Comparison of ENCODE assay signal across 1 cellular context in the genomic region with DNA sequence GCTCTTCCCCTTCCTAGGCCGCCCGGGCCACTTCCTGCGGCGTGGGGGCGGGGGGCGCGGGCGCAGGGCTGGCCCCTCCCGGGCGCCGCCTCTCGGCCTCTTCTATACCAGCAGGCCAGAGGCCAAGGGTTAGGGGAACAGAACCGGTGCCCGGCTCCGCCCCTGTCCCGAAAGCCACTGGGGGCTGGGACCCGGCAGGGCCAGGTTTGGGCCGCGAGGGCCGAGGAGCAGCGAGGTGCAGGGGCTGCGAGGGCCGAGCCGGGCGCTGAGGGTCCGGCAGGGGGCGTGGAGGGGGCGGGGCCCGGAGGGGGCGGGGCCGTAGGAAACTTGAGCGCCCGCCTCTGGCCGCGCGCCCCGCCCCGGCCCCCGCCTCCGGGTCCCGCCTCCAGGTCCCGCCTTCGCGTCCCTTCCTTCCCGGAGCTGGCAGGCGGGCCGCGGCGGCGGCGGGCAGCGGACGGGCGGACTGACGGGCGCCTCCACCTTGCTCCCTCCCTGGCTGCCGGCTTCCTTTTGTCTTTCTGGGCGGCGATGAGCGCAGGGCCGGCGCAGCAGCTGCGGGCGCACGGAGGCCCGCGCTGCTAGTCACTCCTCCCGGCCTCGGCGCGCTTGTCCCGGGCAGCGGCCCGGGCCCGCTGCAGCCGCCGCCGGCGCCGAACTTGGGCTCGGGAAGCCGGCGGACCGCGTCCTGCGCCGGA.
TF ChIP-seq lines count a peak whose summit lies in the region.

A gene (plus strand): TSS at position 426 of the 695 bp plus-strand sequence. CDS start 116,854 bp downstream, outside the sequence.

TF ChIP-seq in HepG2, 621 proteins besides CTCF, POLR2A, EP300 and RAD21 (continued from another document and continues in another):
- TF ChIP-seq MIXL1 (CRISPR knock-in tag; IDR thresholded peaks at IDR 0.05) = no peak
- TF ChIP-seq, protein P1, sequence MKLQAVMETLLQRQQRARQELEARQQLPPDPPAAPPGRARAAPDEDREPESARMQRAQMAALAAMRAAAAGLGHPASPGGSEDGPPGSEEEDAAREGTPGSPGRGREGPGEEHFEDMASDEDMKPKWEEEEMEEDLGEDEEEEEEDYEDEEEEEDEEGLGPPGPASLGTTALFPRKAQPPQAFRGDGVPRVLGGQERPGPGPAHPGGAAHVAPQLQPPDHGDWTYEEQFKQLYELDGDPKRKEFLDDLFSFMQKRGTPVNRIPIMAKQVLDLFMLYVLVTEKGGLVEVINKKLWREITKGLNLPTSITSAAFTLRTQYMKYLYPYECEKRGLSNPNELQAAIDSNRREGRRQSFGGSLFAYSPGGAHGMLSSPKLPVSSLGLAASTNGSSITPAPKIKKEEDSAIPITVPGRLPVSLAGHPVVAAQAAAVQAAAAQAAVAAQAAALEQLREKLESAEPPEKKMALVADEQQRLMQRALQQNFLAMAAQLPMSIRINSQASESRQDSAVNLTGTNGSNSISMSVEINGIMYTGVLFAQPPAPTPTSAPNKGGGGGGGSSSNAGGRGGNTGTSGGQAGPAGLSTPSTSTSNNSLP (IDR thresholded peaks at IDR 0.05; ENCODE audit: low read depth, low read length) = no peak
- peak; percentile 15; the same call in 1 of the 2 replicates for TF ChIP-seq NCOR1 (IDR thresholded peaks at IDR 0.05; ENCODE audit: borderline replicate concordance, low read length)
- TF ChIP-seq, protein P2, sequence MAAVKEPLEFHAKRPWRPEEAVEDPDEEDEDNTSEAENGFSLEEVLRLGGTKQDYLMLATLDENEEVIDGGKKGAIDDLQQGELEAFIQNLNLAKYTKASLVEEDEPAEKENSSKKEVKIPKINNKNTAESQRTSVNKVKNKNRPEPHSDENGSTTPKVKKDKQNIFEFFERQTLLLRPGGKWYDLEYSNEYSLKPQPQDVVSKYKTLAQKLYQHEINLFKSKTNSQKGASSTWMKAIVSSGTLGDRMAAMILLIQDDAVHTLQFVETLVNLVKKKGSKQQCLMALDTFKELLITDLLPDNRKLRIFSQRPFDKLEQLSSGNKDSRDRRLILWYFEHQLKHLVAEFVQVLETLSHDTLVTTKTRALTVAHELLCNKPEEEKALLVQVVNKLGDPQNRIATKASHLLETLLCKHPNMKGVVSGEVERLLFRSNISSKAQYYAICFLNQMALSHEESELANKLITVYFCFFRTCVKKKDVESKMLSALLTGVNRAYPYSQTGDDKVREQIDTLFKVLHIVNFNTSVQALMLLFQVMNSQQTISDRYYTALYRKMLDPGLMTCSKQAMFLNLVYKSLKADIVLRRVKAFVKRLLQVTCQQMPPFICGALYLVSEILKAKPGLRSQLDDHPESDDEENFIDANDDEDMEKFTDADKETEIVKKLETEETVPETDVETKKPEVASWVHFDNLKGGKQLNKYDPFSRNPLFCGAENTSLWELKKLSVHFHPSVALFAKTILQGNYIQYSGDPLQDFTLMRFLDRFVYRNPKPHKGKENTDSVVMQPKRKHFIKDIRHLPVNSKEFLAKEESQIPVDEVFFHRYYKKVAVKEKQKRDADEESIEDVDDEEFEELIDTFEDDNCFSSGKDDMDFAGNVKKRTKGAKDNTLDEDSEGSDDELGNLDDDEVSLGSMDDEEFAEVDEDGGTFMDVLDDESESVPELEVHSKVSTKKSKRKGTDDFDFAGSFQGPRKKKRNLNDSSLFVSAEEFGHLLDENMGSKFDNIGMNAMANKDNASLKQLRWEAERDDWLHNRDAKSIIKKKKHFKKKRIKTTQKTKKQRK (IDR thresholded peaks at IDR 0.05; ENCODE audit: low read length) = no peak
- peak; percentile 40; the same call in 1 of the 2 replicates for TF ChIP-seq NR2F6 (IDR thresholded peaks at IDR 0.05)
- TF ChIP-seq NR2F6 (CRISPR knock-in tag; IDR thresholded peaks at IDR 0.05) = peak; percentile 90
- TF ChIP-seq, protein P3, sequence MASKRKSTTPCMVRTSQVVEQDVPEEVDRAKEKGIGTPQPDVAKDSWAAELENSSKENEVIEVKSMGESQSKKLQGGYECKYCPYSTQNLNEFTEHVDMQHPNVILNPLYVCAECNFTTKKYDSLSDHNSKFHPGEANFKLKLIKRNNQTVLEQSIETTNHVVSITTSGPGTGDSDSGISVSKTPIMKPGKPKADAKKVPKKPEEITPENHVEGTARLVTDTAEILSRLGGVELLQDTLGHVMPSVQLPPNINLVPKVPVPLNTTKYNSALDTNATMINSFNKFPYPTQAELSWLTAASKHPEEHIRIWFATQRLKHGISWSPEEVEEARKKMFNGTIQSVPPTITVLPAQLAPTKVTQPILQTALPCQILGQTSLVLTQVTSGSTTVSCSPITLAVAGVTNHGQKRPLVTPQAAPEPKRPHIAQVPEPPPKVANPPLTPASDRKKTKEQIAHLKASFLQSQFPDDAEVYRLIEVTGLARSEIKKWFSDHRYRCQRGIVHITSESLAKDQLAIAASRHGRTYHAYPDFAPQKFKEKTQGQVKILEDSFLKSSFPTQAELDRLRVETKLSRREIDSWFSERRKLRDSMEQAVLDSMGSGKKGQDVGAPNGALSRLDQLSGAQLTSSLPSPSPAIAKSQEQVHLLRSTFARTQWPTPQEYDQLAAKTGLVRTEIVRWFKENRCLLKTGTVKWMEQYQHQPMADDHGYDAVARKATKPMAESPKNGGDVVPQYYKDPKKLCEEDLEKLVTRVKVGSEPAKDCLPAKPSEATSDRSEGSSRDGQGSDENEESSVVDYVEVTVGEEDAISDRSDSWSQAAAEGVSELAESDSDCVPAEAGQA (IDR thresholded peaks at IDR 0.05; ENCODE audit: low read depth) = no peak; the same call in 1 of the 2 replicates
- TF ChIP-seq, protein P3 (CRISPR knock-in tag; IDR thresholded peaks at IDR 0.05; ENCODE audit: borderline replicate concordance) = no peak
- no peak for TF ChIP-seq ZNF17 (CRISPR knock-in tag; IDR thresholded peaks at IDR 0.05)
- TF ChIP-seq ZFAT (CRISPR knock-in tag; conservative IDR thresholded peaks at IDR 0.05) = no peak
- TF ChIP-seq, protein P4, sequence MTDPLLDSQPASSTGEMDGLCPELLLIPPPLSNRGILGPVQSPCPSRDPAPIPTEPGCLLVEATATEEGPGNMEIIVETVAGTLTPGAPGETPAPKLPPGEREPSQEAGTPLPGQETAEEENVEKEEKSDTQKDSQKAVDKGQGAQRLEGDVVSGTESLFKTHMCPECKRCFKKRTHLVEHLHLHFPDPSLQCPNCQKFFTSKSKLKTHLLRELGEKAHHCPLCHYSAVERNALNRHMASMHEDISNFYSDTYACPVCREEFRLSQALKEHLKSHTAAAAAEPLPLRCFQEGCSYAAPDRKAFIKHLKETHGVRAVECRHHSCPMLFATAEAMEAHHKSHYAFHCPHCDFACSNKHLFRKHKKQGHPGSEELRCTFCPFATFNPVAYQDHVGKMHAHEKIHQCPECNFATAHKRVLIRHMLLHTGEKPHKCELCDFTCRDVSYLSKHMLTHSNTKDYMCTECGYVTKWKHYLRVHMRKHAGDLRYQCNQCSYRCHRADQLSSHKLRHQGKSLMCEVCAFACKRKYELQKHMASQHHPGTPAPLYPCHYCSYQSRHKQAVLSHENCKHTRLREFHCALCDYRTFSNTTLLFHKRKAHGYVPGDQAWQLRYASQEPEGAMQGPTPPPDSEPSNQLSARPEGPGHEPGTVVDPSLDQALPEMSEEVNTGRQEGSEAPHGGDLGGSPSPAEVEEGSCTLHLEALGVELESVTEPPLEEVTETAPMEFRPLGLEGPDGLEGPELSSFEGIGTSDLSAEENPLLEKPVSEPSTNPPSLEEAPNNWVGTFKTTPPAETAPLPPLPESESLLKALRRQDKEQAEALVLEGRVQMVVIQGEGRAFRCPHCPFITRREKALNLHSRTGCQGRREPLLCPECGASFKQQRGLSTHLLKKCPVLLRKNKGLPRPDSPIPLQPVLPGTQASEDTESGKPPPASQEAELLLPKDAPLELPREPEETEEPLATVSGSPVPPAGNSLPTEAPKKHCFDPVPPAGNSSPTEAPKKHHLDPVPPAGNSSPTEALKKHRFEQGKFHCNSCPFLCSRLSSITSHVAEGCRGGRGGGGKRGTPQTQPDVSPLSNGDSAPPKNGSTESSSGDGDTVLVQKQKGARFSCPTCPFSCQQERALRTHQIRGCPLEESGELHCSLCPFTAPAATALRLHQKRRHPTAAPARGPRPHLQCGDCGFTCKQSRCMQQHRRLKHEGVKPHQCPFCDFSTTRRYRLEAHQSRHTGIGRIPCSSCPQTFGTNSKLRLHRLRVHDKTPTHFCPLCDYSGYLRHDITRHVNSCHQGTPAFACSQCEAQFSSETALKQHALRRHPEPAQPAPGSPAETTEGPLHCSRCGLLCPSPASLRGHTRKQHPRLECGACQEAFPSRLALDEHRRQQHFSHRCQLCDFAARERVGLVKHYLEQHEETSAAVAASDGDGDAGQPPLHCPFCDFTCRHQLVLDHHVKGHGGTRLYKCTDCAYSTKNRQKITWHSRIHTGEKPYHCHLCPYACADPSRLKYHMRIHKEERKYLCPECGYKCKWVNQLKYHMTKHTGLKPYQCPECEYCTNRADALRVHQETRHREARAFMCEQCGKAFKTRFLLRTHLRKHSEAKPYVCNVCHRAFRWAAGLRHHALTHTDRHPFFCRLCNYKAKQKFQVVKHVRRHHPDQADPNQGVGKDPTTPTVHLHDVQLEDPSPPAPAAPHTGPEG (CRISPR knock-in tag; IDR thresholded peaks at IDR 0.05) = 0 out of 2 replicates have a peak, but pooled peaks have one; percentile 42
- 0 out of 2 replicates have a peak, but pooled peaks have one; percentile 36 for TF ChIP-seq HOXA5 (CRISPR knock-in tag; IDR thresholded peaks at IDR 0.05)
- no peak for TF ChIP-seq PHF5A (CRISPR knock-in tag; IDR thresholded peaks at IDR 0.05; ENCODE audit: low read depth, unreplicated experiment)
- TF ChIP-seq, protein P5, sequence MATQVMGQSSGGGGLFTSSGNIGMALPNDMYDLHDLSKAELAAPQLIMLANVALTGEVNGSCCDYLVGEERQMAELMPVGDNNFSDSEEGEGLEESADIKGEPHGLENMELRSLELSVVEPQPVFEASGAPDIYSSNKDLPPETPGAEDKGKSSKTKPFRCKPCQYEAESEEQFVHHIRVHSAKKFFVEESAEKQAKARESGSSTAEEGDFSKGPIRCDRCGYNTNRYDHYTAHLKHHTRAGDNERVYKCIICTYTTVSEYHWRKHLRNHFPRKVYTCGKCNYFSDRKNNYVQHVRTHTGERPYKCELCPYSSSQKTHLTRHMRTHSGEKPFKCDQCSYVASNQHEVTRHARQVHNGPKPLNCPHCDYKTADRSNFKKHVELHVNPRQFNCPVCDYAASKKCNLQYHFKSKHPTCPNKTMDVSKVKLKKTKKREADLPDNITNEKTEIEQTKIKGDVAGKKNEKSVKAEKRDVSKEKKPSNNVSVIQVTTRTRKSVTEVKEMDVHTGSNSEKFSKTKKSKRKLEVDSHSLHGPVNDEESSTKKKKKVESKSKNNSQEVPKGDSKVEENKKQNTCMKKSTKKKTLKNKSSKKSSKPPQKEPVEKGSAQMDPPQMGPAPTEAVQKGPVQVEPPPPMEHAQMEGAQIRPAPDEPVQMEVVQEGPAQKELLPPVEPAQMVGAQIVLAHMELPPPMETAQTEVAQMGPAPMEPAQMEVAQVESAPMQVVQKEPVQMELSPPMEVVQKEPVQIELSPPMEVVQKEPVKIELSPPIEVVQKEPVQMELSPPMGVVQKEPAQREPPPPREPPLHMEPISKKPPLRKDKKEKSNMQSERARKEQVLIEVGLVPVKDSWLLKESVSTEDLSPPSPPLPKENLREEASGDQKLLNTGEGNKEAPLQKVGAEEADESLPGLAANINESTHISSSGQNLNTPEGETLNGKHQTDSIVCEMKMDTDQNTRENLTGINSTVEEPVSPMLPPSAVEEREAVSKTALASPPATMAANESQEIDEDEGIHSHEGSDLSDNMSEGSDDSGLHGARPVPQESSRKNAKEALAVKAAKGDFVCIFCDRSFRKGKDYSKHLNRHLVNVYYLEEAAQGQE (IDR thresholded peaks at IDR 0.05; ENCODE audit: borderline replicate concordance in 1 of 2, low read depth in 1 of 2, low read length in 2 of 2) = peak in 1 of 2 experiments; percentile 46; a peak in 1 of 4 replicates
- no peak for TF ChIP-seq FOXK1 (CRISPR knock-in tag; IDR thresholded peaks at IDR 0.05; ENCODE audit: borderline replicate concordance, low read depth)
- TF ChIP-seq ZNF549 (CRISPR knock-in tag; IDR thresholded peaks at IDR 0.05) = no peak
- TF ChIP-seq ZNF816 (CRISPR knock-in tag; IDR thresholded peaks at IDR 0.05; ENCODE audit: borderline replicate concordance) = peak; percentile 95
- peak; percentile 60; the same call in 1 of the 2 replicates for TF ChIP-seq GFI1 (CRISPR knock-in tag; IDR thresholded peaks at IDR 0.05; ENCODE audit: borderline replicate concordance)
- TF ChIP-seq RFX3 (CRISPR knock-in tag; IDR thresholded peaks at IDR 0.05) = no peak
- TF ChIP-seq ZFX (CRISPR knock-in tag; IDR thresholded peaks at IDR 0.05; ENCODE audit: low read depth) = peak; percentile 79
- TF ChIP-seq, protein P6, sequence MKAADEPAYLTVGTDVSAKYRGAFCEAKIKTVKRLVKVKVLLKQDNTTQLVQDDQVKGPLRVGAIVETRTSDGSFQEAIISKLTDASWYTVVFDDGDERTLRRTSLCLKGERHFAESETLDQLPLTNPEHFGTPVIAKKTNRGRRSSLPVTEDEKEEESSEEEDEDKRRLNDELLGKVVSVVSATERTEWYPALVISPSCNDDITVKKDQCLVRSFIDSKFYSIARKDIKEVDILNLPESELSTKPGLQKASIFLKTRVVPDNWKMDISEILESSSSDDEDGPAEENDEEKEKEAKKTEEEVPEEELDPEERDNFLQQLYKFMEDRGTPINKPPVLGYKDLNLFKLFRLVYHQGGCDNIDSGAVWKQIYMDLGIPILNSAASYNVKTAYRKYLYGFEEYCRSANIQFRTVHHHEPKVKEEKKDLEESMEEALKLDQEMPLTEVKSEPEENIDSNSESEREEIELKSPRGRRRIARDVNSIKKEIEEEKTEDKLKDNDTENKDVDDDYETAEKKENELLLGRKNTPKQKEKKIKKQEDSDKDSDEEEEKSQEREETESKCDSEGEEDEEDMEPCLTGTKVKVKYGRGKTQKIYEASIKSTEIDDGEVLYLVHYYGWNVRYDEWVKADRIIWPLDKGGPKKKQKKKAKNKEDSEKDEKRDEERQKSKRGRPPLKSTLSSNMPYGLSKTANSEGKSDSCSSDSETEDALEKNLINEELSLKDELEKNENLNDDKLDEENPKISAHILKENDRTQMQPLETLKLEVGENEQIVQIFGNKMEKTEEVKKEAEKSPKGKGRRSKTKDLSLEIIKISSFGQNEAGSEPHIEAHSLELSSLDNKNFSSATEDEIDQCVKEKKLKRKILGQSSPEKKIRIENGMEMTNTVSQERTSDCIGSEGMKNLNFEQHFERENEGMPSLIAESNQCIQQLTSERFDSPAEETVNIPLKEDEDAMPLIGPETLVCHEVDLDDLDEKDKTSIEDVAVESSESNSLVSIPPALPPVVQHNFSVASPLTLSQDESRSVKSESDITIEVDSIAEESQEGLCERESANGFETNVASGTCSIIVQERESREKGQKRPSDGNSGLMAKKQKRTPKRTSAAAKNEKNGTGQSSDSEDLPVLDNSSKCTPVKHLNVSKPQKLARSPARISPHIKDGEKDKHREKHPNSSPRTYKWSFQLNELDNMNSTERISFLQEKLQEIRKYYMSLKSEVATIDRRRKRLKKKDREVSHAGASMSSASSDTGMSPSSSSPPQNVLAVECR (CRISPR knock-in tag; IDR thresholded peaks at IDR 0.05; ENCODE audit: borderline replicate concordance) = peak; percentile 50; the same call in 1 of the 2 replicates
- TF ChIP-seq TCF7 (IDR thresholded peaks at IDR 0.05; ENCODE audit: low read depth) = no peak
